Comparison of ENCODE assay signal across 2 cellular contexts in the genomic region with DNA sequence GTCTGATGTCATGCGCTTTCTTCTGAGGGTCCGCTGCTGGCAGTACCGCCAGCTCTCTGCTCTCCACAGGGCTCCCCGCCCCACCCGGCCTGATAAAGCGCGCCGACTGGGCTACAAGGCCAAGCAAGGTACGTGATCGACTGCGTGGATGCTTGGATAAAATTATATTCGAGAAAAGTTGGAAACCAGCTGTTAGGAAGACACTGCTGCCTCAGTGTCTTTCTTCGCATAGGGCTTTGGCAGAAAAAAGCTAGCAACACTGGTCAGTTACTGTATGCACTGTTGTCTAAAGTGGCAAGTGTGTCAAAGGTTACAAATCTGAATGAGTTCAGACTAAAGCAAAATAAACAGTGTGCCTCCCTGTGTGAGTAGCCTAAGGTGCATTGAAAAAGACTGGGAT.
TF ChIP-seq lines count a peak whose summit lies in the region.
"Not testable (repeated sequence)": the region's sequence is repeated elsewhere in the genome, so short reads cannot be mapped to it uniquely, and the experiment has no call there.

No MANE protein-coding gene starts in this region.

TF ChIP-seq in K562, 482 proteins besides CTCF, POLR2A, EP300 and RAD21:
- TF ChIP-seq, protein P1, sequence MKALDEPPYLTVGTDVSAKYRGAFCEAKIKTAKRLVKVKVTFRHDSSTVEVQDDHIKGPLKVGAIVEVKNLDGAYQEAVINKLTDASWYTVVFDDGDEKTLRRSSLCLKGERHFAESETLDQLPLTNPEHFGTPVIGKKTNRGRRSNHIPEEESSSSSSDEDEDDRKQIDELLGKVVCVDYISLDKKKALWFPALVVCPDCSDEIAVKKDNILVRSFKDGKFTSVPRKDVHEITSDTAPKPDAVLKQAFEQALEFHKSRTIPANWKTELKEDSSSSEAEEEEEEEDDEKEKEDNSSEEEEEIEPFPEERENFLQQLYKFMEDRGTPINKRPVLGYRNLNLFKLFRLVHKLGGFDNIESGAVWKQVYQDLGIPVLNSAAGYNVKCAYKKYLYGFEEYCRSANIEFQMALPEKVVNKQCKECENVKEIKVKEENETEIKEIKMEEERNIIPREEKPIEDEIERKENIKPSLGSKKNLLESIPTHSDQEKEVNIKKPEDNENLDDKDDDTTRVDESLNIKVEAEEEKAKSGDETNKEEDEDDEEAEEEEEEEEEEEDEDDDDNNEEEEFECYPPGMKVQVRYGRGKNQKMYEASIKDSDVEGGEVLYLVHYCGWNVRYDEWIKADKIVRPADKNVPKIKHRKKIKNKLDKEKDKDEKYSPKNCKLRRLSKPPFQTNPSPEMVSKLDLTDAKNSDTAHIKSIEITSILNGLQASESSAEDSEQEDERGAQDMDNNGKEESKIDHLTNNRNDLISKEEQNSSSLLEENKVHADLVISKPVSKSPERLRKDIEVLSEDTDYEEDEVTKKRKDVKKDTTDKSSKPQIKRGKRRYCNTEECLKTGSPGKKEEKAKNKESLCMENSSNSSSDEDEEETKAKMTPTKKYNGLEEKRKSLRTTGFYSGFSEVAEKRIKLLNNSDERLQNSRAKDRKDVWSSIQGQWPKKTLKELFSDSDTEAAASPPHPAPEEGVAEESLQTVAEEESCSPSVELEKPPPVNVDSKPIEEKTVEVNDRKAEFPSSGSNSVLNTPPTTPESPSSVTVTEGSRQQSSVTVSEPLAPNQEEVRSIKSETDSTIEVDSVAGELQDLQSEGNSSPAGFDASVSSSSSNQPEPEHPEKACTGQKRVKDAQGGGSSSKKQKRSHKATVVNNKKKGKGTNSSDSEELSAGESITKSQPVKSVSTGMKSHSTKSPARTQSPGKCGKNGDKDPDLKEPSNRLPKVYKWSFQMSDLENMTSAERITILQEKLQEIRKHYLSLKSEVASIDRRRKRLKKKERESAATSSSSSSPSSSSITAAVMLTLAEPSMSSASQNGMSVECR (CRISPR knock-in tag; IDR thresholded peaks at IDR 0.05), result 0 out of 2 replicates have a peak, but pooled peaks have one; percentile 12
- TF ChIP-seq CHD1 (IDR thresholded peaks at IDR 0.05; ENCODE audit: low read length) (peak; percentile 81), CEBPG (CRISPR knock-in tag; IDR thresholded peaks at IDR 0.05) (0 out of 2 replicates have a peak, but pooled peaks have one; percentile 16), SIN3A (IDR thresholded peaks at IDR 0.05; ENCODE audit: borderline replicate concordance in 2 of 2, control insufficient read depth in 1 of 2, low read depth in 2 of 2, low read length in 2 of 2) (peak in 1 of 2 experiments; percentile 51; a peak in 1 of 4 replicates)
- TF ChIP-seq CEBPG (tag; conservative IDR thresholded peaks at IDR 0.05 in 1 of 2, IDR thresholded peaks at IDR 0.05 in 1 of 2), result not testable (repeated sequence)
TF ChIP-seq in K562: peak in this region for 4; not testable (repeated sequence) for 478.

TF ChIP-seq in HepG2, 621 proteins besides CTCF, POLR2A, EP300 and RAD21:
- peak; percentile 49; the same call in 1 of the 2 replicates for TF ChIP-seq ZC3H13 (CRISPR knock-in tag; IDR thresholded peaks at IDR 0.05)
- TF ChIP-seq NONO (IDR thresholded peaks at IDR 0.05), result not testable (repeated sequence)
- TF ChIP-seq NONO (CRISPR knock-in tag; conservative IDR thresholded peaks at IDR 0.05), result peak; percentile 62; the same call in 1 of the 2 replicates
- TF ChIP-seq, protein P2, sequence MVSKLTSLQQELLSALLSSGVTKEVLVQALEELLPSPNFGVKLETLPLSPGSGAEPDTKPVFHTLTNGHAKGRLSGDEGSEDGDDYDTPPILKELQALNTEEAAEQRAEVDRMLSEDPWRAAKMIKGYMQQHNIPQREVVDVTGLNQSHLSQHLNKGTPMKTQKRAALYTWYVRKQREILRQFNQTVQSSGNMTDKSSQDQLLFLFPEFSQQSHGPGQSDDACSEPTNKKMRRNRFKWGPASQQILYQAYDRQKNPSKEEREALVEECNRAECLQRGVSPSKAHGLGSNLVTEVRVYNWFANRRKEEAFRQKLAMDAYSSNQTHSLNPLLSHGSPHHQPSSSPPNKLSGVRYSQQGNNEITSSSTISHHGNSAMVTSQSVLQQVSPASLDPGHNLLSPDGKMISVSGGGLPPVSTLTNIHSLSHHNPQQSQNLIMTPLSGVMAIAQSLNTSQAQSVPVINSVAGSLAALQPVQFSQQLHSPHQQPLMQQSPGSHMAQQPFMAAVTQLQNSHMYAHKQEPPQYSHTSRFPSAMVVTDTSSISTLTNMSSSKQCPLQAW (CRISPR knock-in tag; IDR thresholded peaks at IDR 0.05), result 0 out of 2 replicates have a peak, but pooled peaks have one; percentile 8
- peak; percentile 14; the same call in 1 of the 2 replicates for TF ChIP-seq RXRB (CRISPR knock-in tag; IDR thresholded peaks at IDR 0.05; ENCODE audit: borderline replicate concordance)
- peak; percentile 10; the same call in 1 of the 2 replicates for TF ChIP-seq POLR2AphosphoS5 (IDR thresholded peaks at IDR 0.05; ENCODE audit: low read depth, low read length)
- 0 out of 2 replicates have a peak, but pooled peaks have one; percentile 5 for TF ChIP-seq TMF1 (CRISPR knock-in tag; IDR thresholded peaks at IDR 0.05; ENCODE audit: low read depth)
- 0 out of 2 replicates have a peak, but pooled peaks have one; percentile 3 for TF ChIP-seq POLR2G (IDR thresholded peaks at IDR 0.05; ENCODE audit: low read depth, low read length)
- 0 out of 2 replicates have a peak, but pooled peaks have one; percentile 20 for TF ChIP-seq PPARG (CRISPR knock-in tag; conservative IDR thresholded peaks at IDR 0.05)
